In genomic region chr6:164424489-164424888, GRCh38 we compare ENCODE assay signal across 23 cellular contexts.
"Had no signal": no experiment of that assay in that cellular context is flagged by ENCODE, and none has a peak within 500 bp of the region (broad histone marks: within the 10 kb centered on the region; RNA-seq: fewer than 3 reads in every experiment).

No MANE protein-coding gene starts in this region.

- H3K4me1 ChIP-seq: colonic mucosa, esophagus muscularis mucosa, esophagus squamous epithelium, foreskin keratinocyte, gastrocnemius medialis, gastroesophageal sphincter, heart left ventricle had no signal

- H3K4me3 ChIP-seq: colonic mucosa, coronary artery, dorsolateral prefrontal cortex, esophagus muscularis mucosa, esophagus squamous epithelium, gastrocnemius medialis, gastroesophageal sphincter, heart left ventricle, heart right ventricle had no signal

- H3K9me3 ChIP-seq: colonic mucosa, gastrocnemius medialis had no signal

- DNase-seq: colonic mucosa; cortex of kidney; dermis blood vessel endothelial cell; dorsolateral prefrontal cortex; effector CD4-positive, alpha-beta T cell; effector CD8-positive, alpha-beta T cell; effector memory CD4-positive, alpha-beta T cell; effector memory CD8-positive, alpha-beta T cell; endodermal cell; erythroblast; esophagus squamous epithelium; foreskin fibroblast; foreskin keratinocyte; foreskin melanocyte; gastrocnemius medialis; glutamatergic neuron; head of caudate nucleus; heart left ventricle; heart right ventricle had no signal

- H3K27ac ChIP-seq: colonic mucosa, coronary artery, dorsolateral prefrontal cortex, epithelial cell of prostate, esophagus muscularis mucosa, esophagus squamous epithelium, foreskin keratinocyte, gastrocnemius medialis, gastroesophageal sphincter, heart left ventricle, heart right ventricle had no signal

- H3K36me3 ChIP-seq: colonic mucosa, esophagus muscularis mucosa, esophagus squamous epithelium, gastrocnemius medialis, gastroesophageal sphincter, heart left ventricle, heart right ventricle had no signal
